Comparison of ENCODE assay signal across 1 cellular context in genomic region chr22:35552846-35553245, GRCh38.
TF ChIP-seq lines count a peak whose summit lies in the region.

No MANE protein-coding gene starts in this region.

TF ChIP-seq in H1, 55 proteins besides CTCF, POLR2A, EP300 and RAD21:
- TF ChIP-seq BCL11A (IDR thresholded peaks at IDR 0.05; ENCODE audit: low read depth in 2 of 2, low read length in 2 of 2) = no peak
- TF ChIP-seq KDM1A (IDR thresholded peaks at IDR 0.05; ENCODE audit: borderline replicate concordance, low read length) = peak; percentile 72
